Comparison of ENCODE assay signal across 23 cellular contexts in genomic region chr18:36503477-36503876, GRCh38.
"Had no signal": no experiment of that assay in that cellular context is flagged by ENCODE, and none has a peak within 500 bp of the region (broad histone marks: within the 10 kb centered on the region; RNA-seq: fewer than 3 reads in every experiment).

No MANE protein-coding gene starts in this region.

- ATAC-seq: heart left ventricle; mucosa of descending colon; natural killer cell treated with Interleukin-12 subunit alpha and Interleukin-12 subunit beta and Interleukin-15 and Interleukin-18, amount 100 ng/mL, for 72 hours; psoas muscle; stimulated activated memory B cell treated with anti-CD40 and anti-IgM and Interleukin-4, amounts not matched to agents 10 μg/mL and 1 μg/mL and 100 μg/mL, for 72 hours; upper lobe of right lung had no signal

- H3K79me2 ChIP-seq: parathyroid adenoma had no signal

- H3K9me3 ChIP-seq: colonic mucosa, heart left ventricle, mucosa of descending colon, psoas muscle, sigmoid colon, tibial artery, upper lobe of right lung, vagina had no signal

- H3K4me3 ChIP-seq: colonic mucosa, heart left ventricle, mucosa of descending colon, psoas muscle, sigmoid colon, tibial artery, upper lobe of right lung, vagina had no signal

- H3K36me3 ChIP-seq: colonic mucosa, sigmoid colon, upper lobe of right lung, vagina had no signal

- H2AFZ ChIP-seq: parathyroid adenoma had no signal

- H3K4me1 ChIP-seq: colonic mucosa, parathyroid adenoma, psoas muscle, sigmoid colon, upper lobe of right lung, vagina had no signal

- H3K27me3 ChIP-seq: colonic mucosa, heart left ventricle, sigmoid colon, tibial artery, upper lobe of right lung, vagina had no signal

- H3K27ac ChIP-seq: colonic mucosa, heart left ventricle, parathyroid adenoma, psoas muscle, sigmoid colon, tibial artery, upper lobe of right lung, vagina had no signal

- DNase-seq: colonic mucosa; dermis blood vessel endothelial cell; erythroblast; foreskin melanocyte; heart left ventricle; hippocampal formation; kidney glomerular epithelial cell; mammary epithelial cell; mucosa of descending colon; occipital lobe; psoas muscle; retina; sigmoid colon; small intestine; stimulated activated CD4-positive, alpha-beta T cell treated with anti-CD3 and anti-CD28 coated beads, Interleukin-4, amount 100 ng/mL, for 24 hours; tibial artery; upper lobe of right lung had no signal

- FAIRE-seq: endothelial cell of umbilical vein, islet of Langerhans, small intestine had no signal

- H3K9ac ChIP-seq: parathyroid adenoma had no signal
